In the genomic region with DNA sequence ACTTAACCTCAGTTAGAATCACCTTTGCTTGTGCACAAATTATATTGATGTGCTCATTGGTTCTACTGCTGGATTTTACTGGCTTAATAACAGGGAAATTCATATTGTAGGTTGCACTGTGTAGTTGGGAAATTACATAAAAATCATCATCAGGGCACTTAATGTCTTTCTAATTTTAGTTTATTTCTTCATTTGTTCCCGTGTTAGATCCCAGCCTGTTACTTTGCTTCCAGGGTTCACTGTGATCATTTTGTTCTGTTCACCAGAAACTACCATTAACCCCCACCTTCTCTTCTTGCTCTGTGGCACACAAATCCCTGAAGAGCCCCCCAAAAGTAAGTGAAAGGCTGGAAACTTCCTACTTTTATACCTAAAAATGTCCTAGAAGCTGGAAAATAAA, we compare ENCODE assay signal across 29 cellular contexts.
DNase-seq lines count a peak whose midpoint lies in the region; ATAC-seq, FAIRE-seq and TF ChIP-seq lines count a peak whose summit lies in the region.
"Had no signal": no experiment of that assay in that cellular context is flagged by ENCODE, and none has a peak within 500 bp of the region (broad histone marks: within the 10 kb centered on the region; RNA-seq: fewer than 3 reads in every experiment).

No MANE protein-coding gene starts in this region.

- no peak overlapping the region for H3K4ac ChIP-seq in mesendoderm (ENCODE audit: low read depth, low read length)

- H4K20me1 ChIP-seq in SK-N-SH (ENCODE audit: insufficient read depth), result no peaks in the 10 kb centered on the region

- H3K27me3 ChIP-seq in SK-N-SH (ENCODE audit: insufficient read depth) (no peaks in the 10 kb centered on the region), right atrium auricular region (no peaks in the 10 kb centered on the region), gastrocnemius medialis (no peaks in the 10 kb centered on the region), mesendoderm (ENCODE audit: insufficient read depth, low read length, poor library complexity) (no peaks in the 10 kb centered on the region)
- H3K27me3 ChIP-seq: BE2C, foreskin keratinocyte, hepatocyte, left lung, tibial nerve had no signal

- TF ChIP-seq CTCF in A549 (IDR thresholded peaks at IDR 0.05), result no peak
- TF ChIP-seq CTCF in SK-N-SH (IDR thresholded peaks at IDR 0.05), result no peak
- TF ChIP-seq CTCF in right atrium auricular region (IDR thresholded peaks at IDR 0.05), result no peak
- TF ChIP-seq CTCF in gastrocnemius medialis (IDR thresholded peaks at IDR 0.05 in 4 of 5, conservative IDR thresholded peaks at IDR 0.05 in 1 of 5), result no peak

- WGBS in A549 (ENCODE audit: missing lambda C conversion rate), result 38% methylated on average over 1 of the region's 1 CpG
- 37% methylated on average over 1 of the region's 1 CpG for WGBS in SK-N-SH (ENCODE audit: low lambda C conversion rate)
- WGBS in mesendoderm (ENCODE audit: extremely low coverage, insufficient coverage, low lambda C conversion rate), result no CpG with 5 or more reads among the region's 1 CpG

- no peak overlapping the region for H3K56ac ChIP-seq in mesendoderm (ENCODE audit: low read length)

- no peak overlapping the region for H2BK120ac ChIP-seq in mesendoderm (ENCODE audit: low read depth, low read length)

- FAIRE-seq in A549 (lab: Jason Lieb, UNC), result no peak
- FAIRE-seq: H1 had no signal

- H3K9ac ChIP-seq in SK-N-SH, result peak overlapping the region; percentile 65
- H3K9ac ChIP-seq in mesendoderm (ENCODE audit: low read length), result no peak overlapping the region
- H3K9ac ChIP-seq: parathyroid adenoma had no signal

- no peak overlapping the region for H3K4me3 ChIP-seq in A549
- H3K4me3 ChIP-seq in SK-N-SH (ENCODE audit: low read depth in 2 of 2, low read length in 1 of 2), result no peak overlapping the region
- H3K4me3 ChIP-seq in right atrium auricular region, result no peak overlapping the region
- H3K4me3 ChIP-seq in gastrocnemius medialis, result no peak overlapping the region
- no peak overlapping the region for H3K4me3 ChIP-seq in mesendoderm (ENCODE audit: low read length)
- H3K4me3 ChIP-seq: hepatocyte, left lung, mucosa of descending colon, tibial nerve had no signal

- no peak overlapping the region for H3K23ac ChIP-seq in mesendoderm (ENCODE audit: low read length)

- CTCF ChIA-PET in A549 (lab: Yijun Ruan, JAX), result interaction anchor here (1.4 to 1.9 kb wide), 2 partner anchors 12 to 67 kb away, joined by 4 to 5 read pairs; no protein-coding TSS in a partner anchor
- CTCF ChIA-PET in SK-N-SH (lab: Yijun Ruan, JAX), result interaction anchor here (1.3 kb wide), 1 partner anchor 85 kb away, joined by 3 read pairs; no protein-coding TSS in a partner anchor

- no peak overlapping the region for H2AFZ ChIP-seq in SK-N-SH (ENCODE audit: low read depth)
- H2AFZ ChIP-seq: hepatocyte, parathyroid adenoma had no signal

- POLR2A ChIA-PET in A549 (lab: Yijun Ruan, JAX), result no interaction called here
- POLR2A ChIA-PET in SK-N-SH (lab: Yijun Ruan, JAX), result no interaction called here

- H3K36me3 ChIP-seq in SK-N-SH (replicated peaks in 1 of 2; ENCODE audit: control insufficient read depth in 1 of 2, insufficient read depth in 2 of 2, low read length in 1 of 2), result no peaks in the 10 kb centered on the region
- no peaks in the 10 kb centered on the region for H3K36me3 ChIP-seq in right atrium auricular region
- no peaks in the 10 kb centered on the region for H3K36me3 ChIP-seq in gastrocnemius medialis
- no peaks in the 10 kb centered on the region for H3K36me3 ChIP-seq in mesendoderm (ENCODE audit: control insufficient read depth, insufficient read depth, low read length)
- H3K36me3 ChIP-seq: BE2C, left lung had no signal

- H3K9me2 ChIP-seq in SK-N-SH, result no peaks in the 10 kb centered on the region

- no peak overlapping the region for H3K18ac ChIP-seq in mesendoderm (ENCODE audit: low read length)

- TF ChIP-seq EP300 in A549 (IDR thresholded peaks at IDR 0.05), result no peak
- TF ChIP-seq EP300 in SK-N-SH (IDR thresholded peaks at IDR 0.05; ENCODE audit: borderline replicate concordance in 1 of 2, low read depth in 1 of 2, low read length in 1 of 2), result no peak

- H3K9me3 ChIP-seq in A549 (no peaks in the 10 kb centered on the region), SK-N-SH (no peaks in the 10 kb centered on the region), right atrium auricular region (no peaks in the 10 kb centered on the region), gastrocnemius medialis (no peaks in the 10 kb centered on the region)
- H3K9me3 ChIP-seq: BE2C, left lung, mucosa of descending colon, tibial nerve had no signal

- no peak overlapping the region for H4K5ac ChIP-seq in mesendoderm (ENCODE audit: low read length)

- no peak overlapping the region for H4K8ac ChIP-seq in mesendoderm (ENCODE audit: low read depth, low read length)

- peak overlapping the region; percentile 76 to 78 for H3K27ac ChIP-seq in A549
- peak overlapping the region; percentile 52 to 84; a peak in 3 of 4 replicates for H3K27ac ChIP-seq in SK-N-SH (ENCODE audit: low read depth in 2 of 2, low read length in 1 of 2)
- H3K27ac ChIP-seq in right atrium auricular region, result peak overlapping the region; percentile 73 to 83
- H3K27ac ChIP-seq in gastrocnemius medialis, result peak overlapping the region; percentile 57 to 85 (median 76)
- H3K27ac ChIP-seq in mesendoderm (ENCODE audit: low read depth, low read length), result no peak overlapping the region
- H3K27ac ChIP-seq: foreskin keratinocyte, left lung, parathyroid adenoma had no signal

- no peak for DNase-seq in A549 (ENCODE audit: low read depth in 1 of 2, low spot score in 1 of 2)
- no peak for DNase-seq in SK-N-SH
- DNase-seq in right atrium auricular region (ENCODE audit: low spot score), result no peak
- no peak for DNase-seq in gastrocnemius medialis
- DNase-seq in mesendoderm, result no peak
- no peak for DNase-seq in inferior parietal cortex (ENCODE audit: extremely low spot score)
- DNase-seq in DMS79 (lab: John Stamatoyannopoulos, UW), result no peak
- DNase-seq in activated CD4-positive, CD25-positive, alpha-beta regulatory T cell (lab: John Stamatoyannopoulos, UW), result no peak
- DNase-seq: activated CD4-positive, alpha-beta T cell treated with anti-CD3 and anti-CD28 coated beads, Interleukin-2, amount 50 U/mL, for 1 hour; activated CD8-positive, alpha-beta memory T cell treated with anti-CD3 and anti-CD28 coated beads, Interleukin-2, amount 10 ng/mL, durations not matched to agents 7 days and 5 days; activated naive CD4-positive, alpha-beta T cell; activated T-cell treated with anti-CD3 and anti-CD28 coated beads, Interleukin-2, amount 50 U/mL, for 72 hours; BE2C; cortex of kidney; DMS153; effector memory CD8-positive, alpha-beta T cell; immature natural killer cell; Kasumi-1; left lung; mucosa of descending colon; MV-4-11; NCI-H146; NCI-H446 treated with DMSO at 0.1 percent for 48 hours; RPMI8226 had no signal

- peaks cover 21% of the 10 kb centered on the region; the same call in 1 of the 2 replicates for H3K79me2 ChIP-seq in SK-N-SH (ENCODE audit: insufficient read depth)
- H3K79me2 ChIP-seq in mesendoderm (ENCODE audit: control insufficient read depth, insufficient read depth, low read length), result no peaks in the 10 kb centered on the region
- H3K79me2 ChIP-seq: parathyroid adenoma had no signal

- H3K4me2 ChIP-seq in A549, result peak overlapping the region; percentile 25
- H3K4me2 ChIP-seq in SK-N-SH, result 0 out of 2 replicates have a peak overlapping the region, but pooled peaks have one; percentile 32
- no peak overlapping the region for H3K4me2 ChIP-seq in mesendoderm (ENCODE audit: low read length)
- H3K4me2 ChIP-seq: hepatocyte had no signal

- ATAC-seq in A549 (no peak), gastrocnemius medialis (peak; percentile 64 to 77)
- ATAC-seq: activated CD8-positive, alpha-beta memory T cell treated with anti-CD3 and anti-CD28 coated beads, Interleukin-2, amount 10 ng/mL, durations not matched to agents 7 days and 5 days; activated T-cell treated with anti-CD3 and anti-CD28 coated beads, Interleukin-2, amount 50 U/mL, for 72 hours; effector memory CD8-positive, alpha-beta T cell; mucosa of descending colon had no signal

- H3F3A ChIP-seq in SK-N-SH (replicated peaks; ENCODE audit: insufficient read depth), result peaks cover 8% of the 10 kb centered on the region

- H2BK5ac ChIP-seq in mesendoderm (ENCODE audit: low read length), result no peak overlapping the region

- TF ChIP-seq POLR2A in A549 (IDR thresholded peaks at IDR 0.05; ENCODE audit: low read length) (no peak), gastrocnemius medialis (IDR thresholded peaks at IDR 0.05) (no peak)

- H3K4me1 ChIP-seq in A549 (peaks cover 33% of the 10 kb centered on the region), SK-N-SH (ENCODE audit: control insufficient read depth in 1 of 2, insufficient read depth in 2 of 2, low read depth in 1 of 2, low read length in 1 of 2) (peaks cover 22 to 34% of the 10 kb centered on the region in 2 experiments; a peak in 3 of 4 replicates), right atrium auricular region (peaks cover 0 to 54% of the 10 kb centered on the region in 2 donors), gastrocnemius medialis (peaks cover 39 to 58% of the 10 kb centered on the region in 2 donors), mesendoderm (ENCODE audit: control insufficient read depth, low read depth, low read length) (no peaks in the 10 kb centered on the region)
- H3K4me1 ChIP-seq: BE2C, foreskin keratinocyte, left lung, parathyroid adenoma had no signal

- intact Hi-C loops in gastrocnemius medialis (cut with DNase I; ENCODE audit: low total_unique reads), result loop anchor here (2.0 kb wide), 1 partner anchor 38 kb away; no protein-coding TSS in a partner anchor

- no peak overlapping the region for H2AK5ac ChIP-seq in mesendoderm (ENCODE audit: low read length)

- H2BK15ac ChIP-seq in mesendoderm (replicated peaks; ENCODE audit: low read depth), result no peak overlapping the region

- in situ Hi-C loops in gastrocnemius medialis (cut with MboI; ENCODE audit: low sequenced_read_pairs in 4 of 4), result no loop called here

- no peaks in the 10 kb centered on the region for H3K79me1 ChIP-seq in mesendoderm (ENCODE audit: low read length)

- TF ChIP-seq RAD21 in A549 (conservative IDR thresholded peaks at IDR 0.05 in 1 of 2, IDR thresholded peaks at IDR 0.05 in 1 of 2) (no peak), SK-N-SH (IDR thresholded peaks at IDR 0.05; ENCODE audit: low read length) (no peak)

TF ChIP-seq in A549, 52 proteins besides CTCF, POLR2A, EP300 and RAD21 (continues in another document):
- TF ChIP-seq HES2 (IDR thresholded peaks at IDR 0.05), result no peak
- TF ChIP-seq MYC (IDR thresholded peaks at IDR 0.05; ENCODE audit: borderline replicate concordance, low read length), result no peak
- TF ChIP-seq RARB (CRISPR knock-in tag; IDR thresholded peaks at IDR 0.05), result no peak

TF ChIP-seq in SK-N-SH, 30 proteins besides CTCF, POLR2A, EP300 and RAD21:
- TF ChIP-seq TAF1 (IDR thresholded peaks at IDR 0.05; ENCODE audit: borderline replicate concordance, low read depth, low read length) (no peak), YY1 (IDR thresholded peaks at IDR 0.05; ENCODE audit: low read depth) (no peak)
- TF ChIP-seq, protein P1, sequence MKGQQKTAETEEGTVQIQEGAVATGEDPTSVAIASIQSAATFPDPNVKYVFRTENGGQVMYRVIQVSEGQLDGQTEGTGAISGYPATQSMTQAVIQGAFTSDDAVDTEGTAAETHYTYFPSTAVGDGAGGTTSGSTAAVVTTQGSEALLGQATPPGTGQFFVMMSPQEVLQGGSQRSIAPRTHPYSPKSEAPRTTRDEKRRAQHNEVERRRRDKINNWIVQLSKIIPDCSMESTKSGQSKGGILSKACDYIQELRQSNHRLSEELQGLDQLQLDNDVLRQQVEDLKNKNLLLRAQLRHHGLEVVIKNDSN (IDR thresholded peaks at IDR 0.05; ENCODE audit: borderline replicate concordance, low read depth), result no peak

Comparison
In these comparisons a context has a peak if more than half of its experiments do, and no peak if none do; other contexts are left out.
1. ATAC-seq: peak in gastrocnemius medialis (2 of 2); none in A549 (0 of 2).